In the genomic region with DNA sequence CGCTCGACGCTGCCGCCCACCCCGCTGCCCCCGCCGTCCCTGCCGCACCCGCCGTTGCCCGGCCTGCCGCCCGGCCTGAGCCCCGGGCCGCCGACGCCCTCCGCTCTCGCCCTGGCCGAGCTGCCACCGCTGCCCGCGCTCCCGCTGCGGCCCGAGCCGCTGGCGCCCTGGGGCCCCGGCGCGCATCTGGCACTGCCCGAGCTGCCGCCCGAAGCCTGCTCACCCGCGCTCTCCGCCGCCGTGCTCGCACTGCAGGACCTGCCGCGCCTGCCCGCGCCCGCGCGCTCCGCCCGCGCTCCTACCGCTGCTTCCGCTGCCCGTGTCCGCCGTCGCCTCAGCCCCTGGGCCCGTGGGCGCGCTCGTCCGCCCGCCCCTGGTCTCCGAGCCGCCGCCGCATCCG, we compare ENCODE assay signal across 9 cellular contexts. TPM values are rescaled to one million over a fixed set of nuclear protein-coding genes. Genes with fewer than 3 reads are reported as not detected.
DNase-seq lines count a peak whose midpoint lies in the region; ATAC-seq and TF ChIP-seq lines count a peak whose summit lies in the region.
"Had no signal": no experiment of that assay in that cellular context is flagged by ENCODE, and none has a peak within 500 bp of the region (broad histone marks: within the 10 kb centered on the region; RNA-seq: fewer than 3 reads in every experiment).

No MANE protein-coding gene starts in this region.

- peak; percentile 34 for DNase-seq in stimulated activated CD4-positive, alpha-beta T cell treated with anti-CD3 and anti-CD28 coated beads, Interleukin-15, amount 100 ng/mL, for 24 hours
- DNase-seq in stimulated activated CD4-positive, alpha-beta T cell treated with anti-CD3 and anti-CD28 coated beads, Interleukin-4, amount 100 ng/mL, for 24 hours, result no peak
- DNase-seq in dermis blood vessel endothelial cell (peak; percentile 19), HPDE6-E6E7 (ENCODE audit: extremely low spot score) (no peak), brain microvascular endothelial cell (no peak), GM13976 (ENCODE audit: low spot score) (no peak), cortex of kidney (lab: John Stamatoyannopoulos, UW) (no peak)

- H3K36me3 ChIP-seq in brain microvascular endothelial cell (replicated peaks), result no peaks in the 10 kb centered on the region

- peaks cover 26% of the 10 kb centered on the region for H3K27me3 ChIP-seq in brain microvascular endothelial cell (replicated peaks)

- no peak overlapping the region for H3K4me3 ChIP-seq in brain microvascular endothelial cell (ENCODE audit: low read depth, low read length)

- peak; percentile 13 for ATAC-seq in HG03520 (IDR thresholded peaks at IDR 0.05; ENCODE audit: unreplicated experiment)

- in situ Hi-C loops in brain microvascular endothelial cell (cut with HindIII; ENCODE audit: low pct_ligation_motif_present, low sequenced_read_pairs), result no loop called here
- in situ Hi-C loops in GM13976 (cut with MboI; ENCODE audit: low sequenced_read_pairs, unreplicated experiment), result no loop called here

- no peak overlapping the region for H3K27ac ChIP-seq in brain microvascular endothelial cell

- TF ChIP-seq CTCF in brain microvascular endothelial cell (IDR thresholded peaks at IDR 0.05; ENCODE audit: low read depth, low read length, missing control alignments), result no peak
- no peak for TF ChIP-seq CTCF in GM13976 (IDR thresholded peaks at IDR 0.05; ENCODE audit: borderline replicate concordance, control extremely low read depth, extremely low read depth, insufficient read depth, missing control alignments)

RNA-seq across cellular contexts. Expression of gene CLDN9, which starts 8.4 kb away (rescaled TPM):
- not detected in 2 replicates for total RNA-seq in dermis blood vessel endothelial cell
- total RNA-seq: mononuclear cell had no signal

RNA-seq across cellular contexts. Expression of gene CLDN6, which starts 13.7 kb away (rescaled TPM):
- total RNA-seq in dermis blood vessel endothelial cell, result not detected in 2 replicates
- total RNA-seq: mononuclear cell had no signal

RNA-seq across cellular contexts. Expression of gene TNFRSF12A, which starts 15.8 kb away (rescaled TPM):
- 45.4 and 48.2 TPM in 2 replicates for total RNA-seq in dermis blood vessel endothelial cell

RNA-seq across cellular contexts. Expression of gene HCFC1R1, which starts 19.4 kb away (rescaled TPM):
- 2.6 and 5.2 TPM in 2 replicates for total RNA-seq in dermis blood vessel endothelial cell

RNA-seq across cellular contexts. Expression of gene THOC6, which starts 19.5 kb away (rescaled TPM):
- 21.4 and 25.4 TPM in 2 replicates for total RNA-seq in dermis blood vessel endothelial cell

Comparison
In these comparisons a context has a peak if more than half of its experiments do, and no peak if none do; other contexts are left out.
1. DNase-seq: peak in stimulated activated CD4-positive, alpha-beta T cell treated with anti-CD3 and anti-CD28 coated beads, Interleukin-15, amount 100 ng/mL, for 24 hours (single experiment) and dermis blood vessel endothelial cell (single experiment); none in stimulated activated CD4-positive, alpha-beta T cell treated with anti-CD3 and anti-CD28 coated beads, Interleukin-4, amount 100 ng/mL, for 24 hours (single experiment), HPDE6-E6E7 (single experiment), brain microvascular endothelial cell (single experiment), GM13976 (single experiment) and cortex of kidney (single experiment).